In the genomic region with DNA sequence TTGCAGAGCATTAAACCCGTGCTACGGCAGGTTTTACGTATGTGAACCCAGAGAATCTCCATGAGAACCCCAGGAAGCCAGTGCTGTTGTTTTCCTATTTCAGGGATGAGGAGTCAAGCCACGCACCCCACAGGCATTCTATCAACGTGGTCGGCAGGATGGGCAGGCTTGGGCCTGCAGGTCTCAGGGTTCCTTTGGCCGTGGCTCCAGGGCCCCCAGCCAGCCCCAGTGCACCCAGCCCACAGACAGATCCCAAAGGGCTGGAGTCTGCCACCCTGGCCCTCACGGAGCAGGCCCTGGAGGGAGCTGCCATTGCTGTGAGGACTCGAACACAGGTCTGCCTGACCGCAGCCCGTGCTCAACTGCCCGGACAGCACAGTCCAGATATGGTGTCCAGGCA, we compare ENCODE assay signal across 16 cellular contexts.
A peak's percentile ranks its signal among the peaks of the same experiment; 100 is the strongest.
DNase-seq lines count a peak whose midpoint lies in the region; ATAC-seq, FAIRE-seq and TF ChIP-seq lines count a peak whose summit lies in the region.
"Had no signal": no experiment of that assay in that cellular context is flagged by ENCODE, and none has a peak within 500 bp of the region (broad histone marks: within the 10 kb centered on the region; RNA-seq: fewer than 3 reads in every experiment).

No MANE protein-coding gene starts in this region.

- H3K27me3 ChIP-seq in left ventricle myocardium inferior (ENCODE audit: low read depth) (no peaks in the 10 kb centered on the region), esophagus squamous epithelium (no peaks in the 10 kb centered on the region), gastrocnemius medialis (no peaks in the 10 kb centered on the region)

- TF ChIP-seq POLR2A in esophagus squamous epithelium (IDR thresholded peaks at IDR 0.05), result no peak
- TF ChIP-seq POLR2A in gastrocnemius medialis (IDR thresholded peaks at IDR 0.05), result no peak

- DNase-seq in left ventricle myocardium inferior (no peak), left cardiac atrium (no peak), esophagus squamous epithelium (lab: John Stamatoyannopoulos, UW) (no peak), gastrocnemius medialis (no peak), cerebellum (ENCODE audit: low spot score) (no peak), inferior parietal cortex (ENCODE audit: extremely low spot score) (no peak), HTR-8/SVneo (ENCODE audit: insufficient read length, low spot score) (no peak)
- DNase-seq in stimulated activated CD4-positive, alpha-beta T cell treated with anti-CD3 and anti-CD28 coated beads, Interleukin-4, amount 100 ng/mL, for 24 hours, result no peak
- DNase-seq: activated CD8-positive, alpha-beta memory T cell treated with anti-CD3 and anti-CD28 coated beads, Interleukin-2, amount 50 U/mL, for 4 hours; CD8-positive, alpha-beta T cell; H7; NCI-H1105; NCI-H446 treated with DMSO at 0.1 percent for 48 hours; stimulated activated CD8-positive, alpha-beta memory T cell treated with anti-CD3 and anti-CD28 coated beads, Interleukin-4, amount 100 ng/mL, for 48 hours had no signal

- TF ChIP-seq CTCF in left ventricle myocardium inferior (IDR thresholded peaks at IDR 0.05; ENCODE audit: borderline replicate concordance) (no peak), esophagus squamous epithelium (IDR thresholded peaks at IDR 0.05) (no peak), gastrocnemius medialis (IDR thresholded peaks at IDR 0.05 in 4 of 5, conservative IDR thresholded peaks at IDR 0.05 in 1 of 5) (no peak)

- intact Hi-C loops in left ventricle myocardium inferior (cut with micrococcal nuclease) (no loop called here), left cardiac atrium (cut with DNase I) (no loop called here), esophagus squamous epithelium (cut with DNase I) (no loop called here), gastrocnemius medialis (cut with DNase I; ENCODE audit: low total_unique reads) (no loop called here)

- no peak overlapping the region for H3K4me3 ChIP-seq in left ventricle myocardium inferior
- no peak overlapping the region for H3K4me3 ChIP-seq in esophagus squamous epithelium
- no peak overlapping the region for H3K4me3 ChIP-seq in gastrocnemius medialis

- H3K4me1 ChIP-seq in left ventricle myocardium inferior (peaks cover 64% of the 10 kb centered on the region), esophagus squamous epithelium (peaks cover 55 to 95% (median 55%) of the 10 kb centered on the region in 3 donors), gastrocnemius medialis (peaks cover 1 to 6% of the 10 kb centered on the region in 2 donors)

- no peaks in the 10 kb centered on the region for H3K9me3 ChIP-seq in left ventricle myocardium inferior (replicated peaks)
- H3K9me3 ChIP-seq in esophagus squamous epithelium, result no peaks in the 10 kb centered on the region
- no peaks in the 10 kb centered on the region for H3K9me3 ChIP-seq in gastrocnemius medialis

- ATAC-seq in left cardiac atrium (no peak), gastrocnemius medialis (no peak)
- ATAC-seq: CD8-positive, alpha-beta T cell; SK-N-SH treated with all-trans-retinoic acid at 6 μM for 48 hours had no signal

- H3K36me3 ChIP-seq in left ventricle myocardium inferior, result peaks cover 4% of the 10 kb centered on the region
- peaks cover 5 to 72% (median 16%) of the 10 kb centered on the region in 3 donors for H3K36me3 ChIP-seq in esophagus squamous epithelium
- H3K36me3 ChIP-seq in gastrocnemius medialis, result no peaks in the 10 kb centered on the region

- 15 to 22% methylated on average over 3 to 5 of the region's 12 CpGs for WGBS in esophagus squamous epithelium, 2 donors

- peak overlapping the region; percentile 50 for H3K27ac ChIP-seq in left ventricle myocardium inferior (replicated peaks)
- peak overlapping the region; percentile 84 to 93 (median 88) for H3K27ac ChIP-seq in esophagus squamous epithelium
- peak overlapping the region; percentile 1 to 54 (median 25) for H3K27ac ChIP-seq in gastrocnemius medialis

- no peak for FAIRE-seq in HTR-8/SVneo (lab: Jason Lieb, UNC)
- FAIRE-seq: G401.6 had no signal

- in situ Hi-C loops in gastrocnemius medialis (cut with MboI; ENCODE audit: low sequenced_read_pairs in 4 of 4), result no loop called here

Comparison
In these comparisons a context has a peak if more than half of its experiments do, and no peak if none do; other contexts are left out.
1. H3K27ac ChIP-seq: peak in every context shown above with its lines; median percentile 88 in esophagus squamous epithelium; 50 in left ventricle myocardium inferior; 25 in gastrocnemius medialis.